ENCODE assay signal across 17 cellular contexts in genomic region chr9:17075146-17075757, GRCh38. TPM values are rescaled to one million over a fixed set of nuclear protein-coding genes. Genes with fewer than 3 reads are reported as not detected.
DNase-seq lines count a peak whose midpoint lies in the region; ATAC-seq, FAIRE-seq and TF ChIP-seq lines count a peak whose summit lies in the region.
"Had no signal": no experiment of that assay in that cellular context is flagged by ENCODE, and none has a peak within 500 bp of the region (broad histone marks: within the 10 kb centered on the region; RNA-seq: fewer than 3 reads in every experiment).

No MANE protein-coding gene starts in this region.

- WGBS in trophoblast cell (ENCODE audit: extremely low coverage, insufficient coverage, insufficient read length): no CpG with 5 or more reads among the region's 4 CpGs

- H2BK120ac ChIP-seq in trophoblast cell (ENCODE audit: insufficient read depth, low read length, poor library complexity): no peak overlapping the region

- H3K4me3 Mint-ChIP-seq in WTC11: no peak overlapping the region
- H3K4me3 Mint-ChIP-seq: CD8-positive, alpha-beta T cell; GM23338; HFFc6 had no signal

- no peak for TF ChIP-seq CTCF in HEK293 (tag by site-specific recombination; IDR thresholded peaks at IDR 0.05)
- no peak for TF ChIP-seq CTCF in WTC11 (IDR thresholded peaks at IDR 0.05)

- CTCF ChIA-PET in HEK293 (lab: Yijun Ruan, JAX): interaction anchor here (0.6 to 0.9 kb wide), 3 partner anchors 11 to 1157 kb away, joined by 3 to 4 read pairs (median 4); no protein-coding TSS in a partner anchor
- CTCF ChIA-PET in WTC11 (lab: Charles Lee): no interaction called here

- no peaks in the 10 kb centered on the region for H3K79me2 ChIP-seq in trophoblast cell (ENCODE audit: control insufficient read depth, insufficient read depth, low read length, poor library complexity)

- H4K12ac ChIP-seq in trophoblast cell (ENCODE audit: low read depth, low read length): no peak overlapping the region

- no peak overlapping the region for H2AFZ ChIP-seq in trophoblast cell (ENCODE audit: insufficient read depth, low read length, poor library complexity)
- H2AFZ ChIP-seq: GM23338 had no signal

- H3K4me1 ChIP-seq in BLaER1 treated with 17β-estradiol and CSF1 and Interleukin-3, amounts not matched to agents 10 nM and 100 nM: peaks cover 0 to 15% (median 9%) of the 10 kb centered on the region in 10 experiments; a peak in 13 of 20 replicates
- H3K4me1 ChIP-seq in HEK293 (ENCODE audit: control insufficient read depth, insufficient read depth, low read length): peaks cover 6% of the 10 kb centered on the region; the same call in 1 of the 2 replicates
- H3K4me1 ChIP-seq in trophoblast cell (ENCODE audit: control insufficient read depth in 1 of 2, insufficient read depth in 2 of 2, low read length in 2 of 2): no peaks in the 10 kb centered on the region

- no peaks in the 10 kb centered on the region for H3K27me3 Mint-ChIP-seq in WTC11 (ENCODE audit: low read depth)

- FAIRE-seq in GM12892 (lab: Jason Lieb, UNC): no peak
- FAIRE-seq: A204.1 had no signal

- H4K8ac ChIP-seq in trophoblast cell (ENCODE audit: low read depth, low read length): no peak overlapping the region

- H2BK12ac ChIP-seq in trophoblast cell (ENCODE audit: low read length): no peak overlapping the region

- H3K9ac ChIP-seq in BLaER1 treated with 17β-estradiol and CSF1 and Interleukin-3, amounts not matched to agents 10 nM and 100 nM: no peak overlapping the region
- H3K9ac ChIP-seq in trophoblast cell (ENCODE audit: low read length): peak overlapping the region; percentile 42
- H3K9ac ChIP-seq: KMS-11 had no signal

- H4K20me1 ChIP-seq in BLaER1 treated with 17β-estradiol and CSF1 and Interleukin-3, amounts not matched to agents 10 nM and 100 nM: no peaks in the 10 kb centered on the region

- no peak for TF ChIP-seq POLR2A in GM12892 (IDR thresholded peaks at IDR 0.05; ENCODE audit: low read depth, low read length)

- H3K27ac ChIP-seq in BLaER1 treated with 17β-estradiol and CSF1 and Interleukin-3, amounts not matched to agents 10 nM and 100 nM: peak overlapping the region in 1 of 11 experiments; percentile 30; a peak in 1 of 22 replicates
- H3K27ac ChIP-seq in HEK293 (ENCODE audit: extremely low read depth, low read depth, low read length) (no peak overlapping the region), trophoblast cell (ENCODE audit: low read depth, low read length) (no peak overlapping the region)
- H3K27ac ChIP-seq: KMS-11 had no signal

- no peak overlapping the region for H2BK5ac ChIP-seq in trophoblast cell (ENCODE audit: low read depth, low read length, poor library complexity)

- H4K91ac ChIP-seq in trophoblast cell (ENCODE audit: low read depth, low read length): no peak overlapping the region

- peaks cover 8 to 30% (median 22%) of the 10 kb centered on the region in 11 experiments; a peak in 15 of 22 replicates for H3K9me3 ChIP-seq in BLaER1 treated with 17β-estradiol and CSF1 and Interleukin-3, amounts not matched to agents 10 nM and 100 nM (replicated peaks in 1 of 11)
- H3K9me3 ChIP-seq in HEK293 (ENCODE audit: control insufficient read depth, insufficient read depth, low read depth, low read length) (no peaks in the 10 kb centered on the region), trophoblast cell (ENCODE audit: insufficient read depth, low read depth, low read length) (no peaks in the 10 kb centered on the region)

- no peak for DNase-seq in WTC11 (ENCODE audit: low spot score)
- no peak for DNase-seq in trophoblast cell
- no peak for DNase-seq in AG20443 (ENCODE audit: low spot score)
- no peak for DNase-seq in GM12892 (ENCODE audit: insufficient read length)
- no peak for DNase-seq in HK-2 (ENCODE audit: unreplicated experiment)
- DNase-seq: AML-193; Calu3; CD8-positive, alpha-beta T cell; DMS79 treated with DMSO at 0.1 percent for 48 hours; GF-D8; HCEC 1CT; HFFc6 had no signal

- no peak for ATAC-seq in WTC11
- ATAC-seq: CD8-positive, alpha-beta T cell; GM23338 had no signal

- no peak overlapping the region for H3K23ac ChIP-seq in trophoblast cell (ENCODE audit: low read length)

- H3K4me1 Mint-ChIP-seq in WTC11: no peaks in the 10 kb centered on the region
- H3K4me1 Mint-ChIP-seq: GM23338 had no signal

- H3K36me3 Mint-ChIP-seq in WTC11: no peaks in the 10 kb centered on the region; the same call in 1 of the 2 replicates
- H3K36me3 Mint-ChIP-seq: CD8-positive, alpha-beta T cell had no signal

- H3K9me3 Mint-ChIP-seq in WTC11: peaks cover 9% of the 10 kb centered on the region
- H3K9me3 Mint-ChIP-seq: HFFc6 had no signal

- no peaks in the 10 kb centered on the region for H3K79me1 ChIP-seq in trophoblast cell (ENCODE audit: low read length)

- POLR2A ChIA-PET in HEK293 (lab: Yijun Ruan, JAX) (no interaction called here), WTC11 (lab: Charles Lee) (interaction anchor here (0.7 kb wide), 1 partner anchor 111 kb away, joined by 3 read pairs; no protein-coding TSS in a partner anchor)

- no peak overlapping the region for H3K27ac Mint-ChIP-seq in WTC11
- H3K27ac Mint-ChIP-seq: CD8-positive, alpha-beta T cell; GM23338; HFFc6 had no signal

- H3K4me2 ChIP-seq in BLaER1 treated with 17β-estradiol and CSF1 and Interleukin-3, amounts not matched to agents 10 nM and 100 nM: peak overlapping the region in 7 of 11 experiments; percentile 35 to 68 (median 57); a peak in 14 of 22 replicates
- no peak overlapping the region for H3K4me2 ChIP-seq in trophoblast cell (ENCODE audit: low read length)
- H3K4me2 ChIP-seq: GM23338, KMS-11 had no signal

- no peak overlapping the region for H3K4ac ChIP-seq in trophoblast cell (ENCODE audit: low read depth, low read length)

- no peak overlapping the region for H3K4me3 ChIP-seq in BLaER1 treated with 17β-estradiol and CSF1 and Interleukin-3, amounts not matched to agents 10 nM and 100 nM
- no peak overlapping the region for H3K4me3 ChIP-seq in HEK293 (ENCODE audit: low read depth, low read length)
- no peak overlapping the region for H3K4me3 ChIP-seq in trophoblast cell (ENCODE audit: low read depth, low read length)
- H3K4me3 ChIP-seq: GM23338 had no signal

- H3K27me3 ChIP-seq in BLaER1 treated with 17β-estradiol and CSF1 and Interleukin-3, amounts not matched to agents 10 nM and 100 nM: no peaks in the 10 kb centered on the region
- no peaks in the 10 kb centered on the region for H3K27me3 ChIP-seq in trophoblast cell (ENCODE audit: insufficient read depth, low read length)

- H2AK5ac ChIP-seq in trophoblast cell (ENCODE audit: low read length): no peak overlapping the region

- no peaks in the 10 kb centered on the region for H3K36me3 ChIP-seq in BLaER1 treated with 17β-estradiol and CSF1 and Interleukin-3, amounts not matched to agents 10 nM and 100 nM
- no peaks in the 10 kb centered on the region for H3K36me3 ChIP-seq in HEK293 (ENCODE audit: control insufficient read depth in 2 of 2, insufficient read depth in 1 of 2, low read length in 2 of 2)
- H3K36me3 ChIP-seq in trophoblast cell (ENCODE audit: control insufficient read depth in 1 of 2, insufficient read depth in 2 of 2, low read length in 2 of 2): no peaks in the 10 kb centered on the region

- no peak overlapping the region for H3K14ac ChIP-seq in trophoblast cell (ENCODE audit: low read length)

- no peak overlapping the region for H3K18ac ChIP-seq in trophoblast cell (ENCODE audit: low read length)

TF ChIP-seq in HEK293, 187 proteins besides CTCF, POLR2A, EP300 and RAD21:
- TF ChIP-seq ZNF473 (tag by site-specific recombination; IDR thresholded peaks at IDR 0.05): no peak
- peak; percentile 74 for TF ChIP-seq ZNF366 (tag by site-specific recombination; conservative IDR thresholded peaks at IDR 0.05)

TF ChIP-seq in WTC11, 78 proteins besides CTCF, POLR2A, EP300 and RAD21:
- TF ChIP-seq ZNF512 (CRISPR knock-in tag; IDR thresholded peaks at IDR 0.05; ENCODE audit: borderline replicate concordance): 0 out of 2 replicates have a peak, but pooled peaks have one; percentile 40
- no peak for TF ChIP-seq ZNF317 (CRISPR knock-in tag; IDR thresholded peaks at IDR 0.05; ENCODE audit: borderline replicate concordance, low read depth)

RNA-seq across cellular contexts. Expression of gene CNTLN, which starts 59.6 kb away (rescaled TPM):
- 12.2 to 13.4 TPM (median 12.7 TPM) in 3 replicates for total RNA-seq in WTC11 (2021)
- polyA plus RNA-seq in trophoblast cell (2013): 3.5 and 3.8 TPM in 2 replicates
- polyA plus RNA-seq in GM12892 (2012; ENCODE audit: missing spikeins): 4.9 TPM
- total RNA-seq: CD8-positive, alpha-beta T cell had no signal
